Comparison of ENCODE assay signal across 2 cellular contexts in genomic region chr5:142897328-142897727, GRCh38.
TF ChIP-seq lines count a peak whose summit lies in the region.

No MANE protein-coding gene starts in this region.

TF ChIP-seq in WTC11, 78 proteins besides CTCF, POLR2A, EP300 and RAD21 (continued from another document):
- TF ChIP-seq IRF1 (CRISPR knock-in tag; IDR thresholded peaks at IDR 0.05): no peak
- TF ChIP-seq ZNF263 (CRISPR knock-in tag; IDR thresholded peaks at IDR 0.05; ENCODE audit: low read depth): no peak
- TF ChIP-seq ZSCAN18 (CRISPR knock-in tag; IDR thresholded peaks at IDR 0.05): no peak
- no peak for TF ChIP-seq SMAD4 (CRISPR knock-in tag; IDR thresholded peaks at IDR 0.05)
- TF ChIP-seq CDX4 (CRISPR knock-in tag; IDR thresholded peaks at IDR 0.05; ENCODE audit: borderline replicate concordance): no peak
- no peak for TF ChIP-seq ATF1 (CRISPR knock-in tag; IDR thresholded peaks at IDR 0.05)
- TF ChIP-seq ELF4 (CRISPR knock-in tag; IDR thresholded peaks at IDR 0.05; ENCODE audit: low read depth): no peak
- TF ChIP-seq, protein P1, sequence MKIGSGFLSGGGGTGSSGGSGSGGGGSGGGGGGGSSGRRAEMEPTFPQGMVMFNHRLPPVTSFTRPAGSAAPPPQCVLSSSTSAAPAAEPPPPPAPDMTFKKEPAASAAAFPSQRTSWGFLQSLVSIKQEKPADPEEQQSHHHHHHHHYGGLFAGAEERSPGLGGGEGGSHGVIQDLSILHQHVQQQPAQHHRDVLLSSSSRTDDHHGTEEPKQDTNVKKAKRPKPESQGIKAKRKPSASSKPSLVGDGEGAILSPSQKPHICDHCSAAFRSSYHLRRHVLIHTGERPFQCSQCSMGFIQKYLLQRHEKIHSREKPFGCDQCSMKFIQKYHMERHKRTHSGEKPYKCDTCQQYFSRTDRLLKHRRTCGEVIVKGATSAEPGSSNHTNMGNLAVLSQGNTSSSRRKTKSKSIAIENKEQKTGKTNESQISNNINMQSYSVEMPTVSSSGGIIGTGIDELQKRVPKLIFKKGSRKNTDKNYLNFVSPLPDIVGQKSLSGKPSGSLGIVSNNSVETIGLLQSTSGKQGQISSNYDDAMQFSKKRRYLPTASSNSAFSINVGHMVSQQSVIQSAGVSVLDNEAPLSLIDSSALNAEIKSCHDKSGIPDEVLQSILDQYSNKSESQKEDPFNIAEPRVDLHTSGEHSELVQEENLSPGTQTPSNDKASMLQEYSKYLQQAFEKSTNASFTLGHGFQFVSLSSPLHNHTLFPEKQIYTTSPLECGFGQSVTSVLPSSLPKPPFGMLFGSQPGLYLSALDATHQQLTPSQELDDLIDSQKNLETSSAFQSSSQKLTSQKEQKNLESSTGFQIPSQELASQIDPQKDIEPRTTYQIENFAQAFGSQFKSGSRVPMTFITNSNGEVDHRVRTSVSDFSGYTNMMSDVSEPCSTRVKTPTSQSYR (CRISPR knock-in tag; IDR thresholded peaks at IDR 0.05): no peak
- TF ChIP-seq ZNF512 (CRISPR knock-in tag; IDR thresholded peaks at IDR 0.05; ENCODE audit: borderline replicate concordance): no peak
- no peak for TF ChIP-seq CREB1 (CRISPR knock-in tag; IDR thresholded peaks at IDR 0.05)
- TF ChIP-seq, protein P2, sequence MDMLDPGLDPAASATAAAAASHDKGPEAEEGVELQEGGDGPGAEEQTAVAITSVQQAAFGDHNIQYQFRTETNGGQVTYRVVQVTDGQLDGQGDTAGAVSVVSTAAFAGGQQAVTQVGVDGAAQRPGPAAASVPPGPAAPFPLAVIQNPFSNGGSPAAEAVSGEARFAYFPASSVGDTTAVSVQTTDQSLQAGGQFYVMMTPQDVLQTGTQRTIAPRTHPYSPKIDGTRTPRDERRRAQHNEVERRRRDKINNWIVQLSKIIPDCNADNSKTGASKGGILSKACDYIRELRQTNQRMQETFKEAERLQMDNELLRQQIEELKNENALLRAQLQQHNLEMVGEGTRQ (CRISPR knock-in tag; IDR thresholded peaks at IDR 0.05): no peak
- TF ChIP-seq NR3C1 (CRISPR knock-in tag; conservative IDR thresholded peaks at IDR 0.05; ENCODE audit: low read depth): no peak

TF ChIP-seq in H1, 55 proteins besides CTCF, POLR2A, EP300 and RAD21 (continued from another document):
- no peak for TF ChIP-seq NRF1 (IDR thresholded peaks at IDR 0.05; ENCODE audit: low read depth, low read length)
- TF ChIP-seq JUND (IDR thresholded peaks at IDR 0.05; ENCODE audit: low read length): no peak
- TF ChIP-seq SUZ12 (IDR thresholded peaks at IDR 0.05; ENCODE audit: low read length): no peak
- no peak for TF ChIP-seq KDM5A (IDR thresholded peaks at IDR 0.05; ENCODE audit: low read length)
- TF ChIP-seq BRCA1 (IDR thresholded peaks at IDR 0.05; ENCODE audit: low read depth, low read length): no peak
- TF ChIP-seq TEAD4 (IDR thresholded peaks at IDR 0.05; ENCODE audit: low read depth, low read length): no peak
- no peak for TF ChIP-seq RFX5 (IDR thresholded peaks at IDR 0.05; ENCODE audit: borderline replicate concordance, low read depth, low read length)
- no peak for TF ChIP-seq SP4 (IDR thresholded peaks at IDR 0.05; ENCODE audit: low read length)
- TF ChIP-seq MAFK (IDR thresholded peaks at IDR 0.05; ENCODE audit: low read depth, low read length): no peak
- no peak for TF ChIP-seq POU5F1 (IDR thresholded peaks at IDR 0.05; ENCODE audit: low read depth, low read length)
- TF ChIP-seq CBX8 (IDR thresholded peaks at IDR 0.05; ENCODE audit: borderline replicate concordance, low read depth, low read length): no peak
- TF ChIP-seq NANOG (IDR thresholded peaks at IDR 0.05; ENCODE audit: insufficient read depth, low read depth, low read length, poor library complexity, severe bottlenecking): no peak
- TF ChIP-seq POLR2AphosphoS5 (IDR thresholded peaks at IDR 0.05; ENCODE audit: low read depth, low read length): no peak
- no peak for TF ChIP-seq SIRT6 (IDR thresholded peaks at IDR 0.05; ENCODE audit: low read length)
- no peak for TF ChIP-seq PHF8 (conservative IDR thresholded peaks at IDR 0.05; ENCODE audit: low read depth, low read length)
- TF ChIP-seq, protein P3, sequence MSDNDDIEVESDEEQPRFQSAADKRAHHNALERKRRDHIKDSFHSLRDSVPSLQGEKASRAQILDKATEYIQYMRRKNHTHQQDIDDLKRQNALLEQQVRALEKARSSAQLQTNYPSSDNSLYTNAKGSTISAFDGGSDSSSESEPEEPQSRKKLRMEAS (IDR thresholded peaks at IDR 0.05): no peak
